Comparison of ENCODE assay signal across 18 cellular contexts in genomic region chr6:145155411-145155810, GRCh38.
"Had no signal": no experiment of that assay in that cellular context is flagged by ENCODE, and none has a peak within 500 bp of the region (broad histone marks: within the 10 kb centered on the region; RNA-seq: fewer than 3 reads in every experiment).

No MANE protein-coding gene starts in this region.

- H3K36me3 Mint-ChIP-seq: memory B cell; stimulated activated effector memory CD8-positive, alpha-beta T cell treated with anti-CD3 and anti-CD28 coated beads, Interleukin-12 subunit alpha, Interleukin-12 subunit beta, amount 100 ng/mL, for 72 hours; T-cell had no signal

- H3K27ac Mint-ChIP-seq: activated naive CD4-positive, alpha-beta T cell treated with anti-CD3 and anti-CD28 coated beads for 36 hours; activated T-helper 17 cell treated with anti-CD3 and anti-CD28 coated beads, Interleukin-2, amount 50 U/mL, for 72 hours; brain; memory B cell; natural killer cell; stimulated activated effector memory CD8-positive, alpha-beta T cell treated with anti-CD3 and anti-CD28 coated beads, Interleukin-12 subunit alpha, Interleukin-12 subunit beta, amount 100 ng/mL, for 72 hours; T-cell had no signal

- ATAC-seq: activated T-helper 17 cell treated with anti-CD3 and anti-CD28 coated beads, Interleukin-2, amount 50 U/mL, for 72 hours; natural killer cell; stimulated activated effector memory CD8-positive, alpha-beta T cell treated with anti-CD3 and anti-CD28 coated beads, Interleukin-12 subunit alpha, Interleukin-12 subunit beta, amount 100 ng/mL, for 72 hours; T-cell had no signal

- H3K4me1 Mint-ChIP-seq: activated T-helper 17 cell treated with anti-CD3 and anti-CD28 coated beads, Interleukin-2, amount 50 U/mL, for 72 hours; brain; memory B cell; natural killer cell; stimulated activated effector memory CD8-positive, alpha-beta T cell treated with anti-CD3 and anti-CD28 coated beads, Interleukin-12 subunit alpha, Interleukin-12 subunit beta, amount 100 ng/mL, for 72 hours; T-cell had no signal

- H3K27ac ChIP-seq: adrenal gland, left ventricle myocardium inferior had no signal

- H3K9me3 ChIP-seq: adrenal gland had no signal

- H3K27me3 ChIP-seq: adrenal gland had no signal

- H3K4me3 ChIP-seq: adrenal gland, left ventricle myocardium inferior had no signal

- H3K4me1 ChIP-seq: adrenal gland, left ventricle myocardium inferior had no signal

- H3K36me3 ChIP-seq: adrenal gland, left ventricle myocardium inferior had no signal

- H3K4me3 Mint-ChIP-seq: activated naive CD4-positive, alpha-beta T cell treated with anti-CD3 and anti-CD28 coated beads for 36 hours; activated T-helper 17 cell treated with anti-CD3 and anti-CD28 coated beads, Interleukin-2, amount 50 U/mL, for 72 hours; brain; memory B cell; natural killer cell; stimulated activated effector memory CD8-positive, alpha-beta T cell treated with anti-CD3 and anti-CD28 coated beads, Interleukin-12 subunit alpha, Interleukin-12 subunit beta, amount 100 ng/mL, for 72 hours; T-cell had no signal

- DNase-seq: activated CD4-positive, CD25-positive, alpha-beta regulatory T cell treated with anti-CD3 and anti-CD28 coated beads, Interleukin-2, amount 50 U/mL, for 72 hours; activated naive CD4-positive, alpha-beta T cell treated with anti-CD3 and anti-CD28 coated beads for 36 hours; activated T-cell treated with anti-CD3 and anti-CD28 coated beads for 4 hours; adrenal gland; cerebellar nuclear complex; effector CD8-positive, alpha-beta T cell; hippocampal formation; kidney; left ventricle myocardium inferior; natural killer cell; posterior cingulate gyrus; retina; T-cell; T-helper 9 cell had no signal
